Comparison of ENCODE assay signal across 13 cellular contexts in the genomic region with DNA sequence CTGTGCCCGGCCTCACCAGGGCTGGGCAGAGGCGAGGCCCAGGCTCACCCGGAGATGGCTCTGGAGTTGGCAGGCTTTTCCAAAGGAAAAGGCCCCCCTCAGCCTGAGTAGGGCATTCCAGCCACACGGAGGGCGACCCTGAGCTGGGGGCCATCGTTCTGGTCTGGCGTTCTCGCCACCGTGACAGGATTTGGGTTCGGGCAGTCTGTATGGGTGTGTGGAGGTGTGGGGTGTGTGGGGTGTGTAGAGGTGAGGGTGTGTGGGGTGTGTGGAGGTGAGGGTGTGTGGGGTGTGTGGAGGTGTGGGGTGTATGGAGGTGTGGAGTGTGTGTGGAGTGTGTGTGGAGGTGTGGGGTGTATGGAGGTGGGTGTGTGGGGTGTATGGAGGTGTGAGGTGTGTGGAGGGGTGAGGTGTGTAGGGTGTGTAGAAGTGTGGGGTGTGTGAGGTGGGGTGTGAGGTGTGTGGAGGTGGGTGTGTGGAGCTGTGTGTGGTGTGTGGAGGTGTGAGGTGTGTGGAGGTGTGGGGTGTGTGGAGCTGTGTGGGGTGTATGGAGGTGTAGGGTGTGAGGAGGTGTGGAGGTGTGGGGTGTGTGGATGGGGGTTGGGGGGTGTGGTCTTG. TPM values are rescaled to one million over a fixed set of nuclear protein-coding genes. Genes with fewer than 3 reads are reported as not detected.
DNase-seq lines count a peak whose midpoint lies in the region; ATAC-seq, FAIRE-seq and TF ChIP-seq lines count a peak whose summit lies in the region.
"Not testable (repeated sequence)": the region's sequence is repeated elsewhere in the genome, so short reads cannot be mapped to it uniquely, and the experiment has no call there.
"Had no signal": no experiment of that assay in that cellular context is flagged by ENCODE, and none has a peak within 500 bp of the region (broad histone marks: within the 10 kb centered on the region; RNA-seq: fewer than 3 reads in every experiment).

No MANE protein-coding gene starts in this region.

- DNase-seq in HTR-8/SVneo (ENCODE audit: insufficient read length, low spot score); bronchial epithelial cell (ENCODE audit: low read depth); stimulated activated naive CD8-positive, alpha-beta T cell treated with anti-CD3 and anti-CD28 coated beads, Interleukin-15, amount 100 ng/mL, for 72 hours: not testable (repeated sequence)
- peak; percentile 17 for DNase-seq in endodermal cell
- DNase-seq in kidney = peak; percentile 37
- peak; percentile 72 for DNase-seq in posterior vena cava (ENCODE audit: low spot score)

- peak; percentile 94 for FAIRE-seq in HTR-8/SVneo (lab: Jason Lieb, UNC)
- peak; percentile 98 for FAIRE-seq in bronchial epithelial cell (lab: Jason Lieb, UNC)
- not testable (repeated sequence) for FAIRE-seq in kidney (lab: Jason Lieb, UNC)

- intact Hi-C loops in kidney (cut with DNase I); posterior vena cava (cut with DNase I): not testable (repeated sequence)

- not testable (repeated sequence) for H3K4me1 ChIP-seq in endodermal cell (ENCODE audit: control insufficient read depth, insufficient read depth, low read length); kidney (ENCODE audit: control insufficient read depth in 1 of 2, insufficient read depth in 1 of 2, low read depth in 1 of 2, low read length in 2 of 2)

- TF ChIP-seq CTCF in bronchial epithelial cell (IDR thresholded peaks at IDR 0.05; ENCODE audit: insufficient read depth, low read length, severe bottlenecking); endodermal cell (conservative IDR thresholded peaks at IDR 0.05); kidney (IDR thresholded peaks at IDR 0.05; ENCODE audit: borderline replicate concordance, extremely low read depth, insufficient read depth): not testable (repeated sequence)

- not testable (repeated sequence) for H3K4me3 Mint-ChIP-seq in activated T-helper 17 cell treated with anti-CD3 and anti-CD28 coated beads, Interleukin-2, amount 50 U/mL, for 72 hours; endodermal cell; stimulated activated naive CD8-positive, alpha-beta T cell treated with anti-CD3 and anti-CD28 coated beads, Interleukin-15, amount 100 ng/mL, for 72 hours

- H3K9me3 ChIP-seq in endodermal cell (ENCODE audit: control insufficient read depth, low read length); kidney (ENCODE audit: control insufficient read depth in 1 of 2, low read length in 2 of 2): not testable (repeated sequence)

- H3K27ac ChIP-seq in endodermal cell (ENCODE audit: low read depth, low read length); kidney (ENCODE audit: low read depth in 2 of 2, low read length in 2 of 2): not testable (repeated sequence)

- H3K4me1 Mint-ChIP-seq in activated T-helper 17 cell treated with anti-CD3 and anti-CD28 coated beads, Interleukin-2, amount 50 U/mL, for 72 hours; endodermal cell; stimulated activated naive CD8-positive, alpha-beta T cell treated with anti-CD3 and anti-CD28 coated beads, Interleukin-15, amount 100 ng/mL, for 72 hours: not testable (repeated sequence)

- peaks cover 11% of the 10 kb centered on the region for H3K36me3 Mint-ChIP-seq in activated T-helper 17 cell treated with anti-CD3 and anti-CD28 coated beads, Interleukin-2, amount 50 U/mL, for 72 hours (ENCODE audit: low read depth)
- not testable (repeated sequence) for H3K36me3 Mint-ChIP-seq in endodermal cell (ENCODE audit: low read depth)

- H3K27me3 ChIP-seq in bronchial epithelial cell (ENCODE audit: control insufficient read depth, insufficient read depth, low read length); endodermal cell (ENCODE audit: control insufficient read depth, insufficient read depth, low read length, poor library complexity, severe bottlenecking): not testable (repeated sequence)

- H3K9me3 Mint-ChIP-seq in activated T-helper 17 cell treated with anti-CD3 and anti-CD28 coated beads, Interleukin-2, amount 50 U/mL, for 72 hours; endodermal cell; stimulated activated naive CD8-positive, alpha-beta T cell treated with anti-CD3 and anti-CD28 coated beads, Interleukin-15, amount 100 ng/mL, for 72 hours: not testable (repeated sequence)

- H3K4me3 ChIP-seq in bronchial epithelial cell (ENCODE audit: low read depth, low read length); endodermal cell (ENCODE audit: low read length); kidney (ENCODE audit: low read length in 2 of 2): not testable (repeated sequence)

- not testable (repeated sequence) for H3K36me3 ChIP-seq in bronchial epithelial cell (ENCODE audit: control insufficient read depth, insufficient read depth, low read length); endodermal cell (ENCODE audit: control insufficient read depth, insufficient read depth, low read length); kidney (ENCODE audit: control insufficient read depth in 1 of 2, insufficient read depth in 2 of 2, low read length in 2 of 2)

- ATAC-seq in activated T-helper 17 cell treated with anti-CD3 and anti-CD28 coated beads, Interleukin-2, amount 50 U/mL, for 72 hours (replicated peaks) = peak; percentile 20
- ATAC-seq in stimulated activated naive CD8-positive, alpha-beta T cell treated with anti-CD3 and anti-CD28 coated beads, Interleukin-15, amount 100 ng/mL, for 72 hours = peak; percentile 67

- not testable (repeated sequence) for H3K27me3 Mint-ChIP-seq in activated T-helper 17 cell treated with anti-CD3 and anti-CD28 coated beads, Interleukin-2, amount 50 U/mL, for 72 hours; endodermal cell (ENCODE audit: insufficient read depth); stimulated activated naive CD8-positive, alpha-beta T cell treated with anti-CD3 and anti-CD28 coated beads, Interleukin-15, amount 100 ng/mL, for 72 hours

- not testable (repeated sequence) for H3K27ac Mint-ChIP-seq in activated T-helper 17 cell treated with anti-CD3 and anti-CD28 coated beads, Interleukin-2, amount 50 U/mL, for 72 hours; endodermal cell; stimulated activated naive CD8-positive, alpha-beta T cell treated with anti-CD3 and anti-CD28 coated beads, Interleukin-15, amount 100 ng/mL, for 72 hours

- WGBS in endodermal cell (ENCODE audit: insufficient coverage in 1 of 2, insufficient read length in 1 of 2), 2 experiments = 86% methylated on average over 8 of the region's 10 CpGs; no CpG with 5 or more reads in 1 of the 2 experiments

- not testable (repeated sequence) for H3K9ac ChIP-seq in endodermal cell (ENCODE audit: extremely low read depth, low read length, poor library complexity, severe bottlenecking); kidney (ENCODE audit: low read length in 2 of 2)

RNA-seq across cellular contexts. Expression of gene UPK3B, which starts 11.7 kb away (rescaled TPM):
- total RNA-seq in activated T-helper 17 cell treated with anti-CD3 and anti-CD28 coated beads, Interleukin-2, amount 50 U/mL, for 72 hours = 1 to 10 TPM in 1 of 2 donors, under 1 TPM in 1; 0.79 to 1.0 TPM
- 0.26 and 2.6 TPM in 2 replicates for total RNA-seq in bronchial epithelial cell
- 1 to 10 TPM; 1.2 to 2.3 TPM for total RNA-seq in endodermal cell
- 0.39 TPM for polyA plus RNA-seq in endodermal cell (2013, experiment 1 of 2)
- polyA plus RNA-seq in endodermal cell (2013, experiment 2 of 2) = 0.66 TPM
- 1.9 TPM for total RNA-seq in kidney
- polyA plus RNA-seq in kidney (ENCODE audit: insufficient read depth, low read depth, low replicate concordance) = 0.15 TPM
- total RNA-seq in posterior vena cava = 1 to 10 TPM in 1 of 2 donors, under 1 TPM in 1; 0.37 to 1.1 TPM
- total RNA-seq: A673, Daoy had no signal
- polyA plus RNA-seq: AG04450; CD14-positive monocyte; CD4-positive, alpha-beta memory T cell had no signal

RNA-seq across cellular contexts. Expression of gene DTX2, which starts 37.2 kb away (rescaled TPM):
- total RNA-seq in activated T-helper 17 cell treated with anti-CD3 and anti-CD28 coated beads, Interleukin-2, amount 50 U/mL, for 72 hours = 10 to 100 TPM; 26.4 to 32.6 TPM
- total RNA-seq in bronchial epithelial cell (10.8 and 13.2 TPM in 2 replicates), endodermal cell (10 to 100 TPM; 34.1 to 38.3 TPM), kidney (21.6 TPM), posterior vena cava (10 to 100 TPM; 24.6 to 25.2 TPM)
- 16.5 TPM for polyA plus RNA-seq in endodermal cell (2013, experiment 1 of 2)
- polyA plus RNA-seq in endodermal cell (2013, experiment 2 of 2) = 18.1 TPM
- 8.1 TPM for polyA plus RNA-seq in kidney (ENCODE audit: insufficient read depth, low read depth, low replicate concordance)

RNA-seq across cellular contexts. Expression of gene SPDYE16, which starts 44.4 kb away (rescaled TPM):
- under 1 TPM; 0.17 to 0.45 TPM for total RNA-seq in activated T-helper 17 cell treated with anti-CD3 and anti-CD28 coated beads, Interleukin-2, amount 50 U/mL, for 72 hours
- total RNA-seq in bronchial epithelial cell = not detected in 2 replicates
- under 1 TPM in 1 of 2 donors, not detected in 1; 0.37 TPM for total RNA-seq in endodermal cell
- not detected for polyA plus RNA-seq in endodermal cell (2013, experiment 1 of 2)
- not detected for polyA plus RNA-seq in endodermal cell (2013, experiment 2 of 2)
- total RNA-seq in kidney = 0.31 TPM
- not detected for polyA plus RNA-seq in kidney (ENCODE audit: insufficient read depth, low read depth, low replicate concordance)
- under 1 TPM; 0.10 to 0.28 TPM for total RNA-seq in posterior vena cava
- total RNA-seq: G401 had no signal
- polyA plus RNA-seq: AG04450, CD14-positive monocyte had no signal
